In the genomic region with DNA sequence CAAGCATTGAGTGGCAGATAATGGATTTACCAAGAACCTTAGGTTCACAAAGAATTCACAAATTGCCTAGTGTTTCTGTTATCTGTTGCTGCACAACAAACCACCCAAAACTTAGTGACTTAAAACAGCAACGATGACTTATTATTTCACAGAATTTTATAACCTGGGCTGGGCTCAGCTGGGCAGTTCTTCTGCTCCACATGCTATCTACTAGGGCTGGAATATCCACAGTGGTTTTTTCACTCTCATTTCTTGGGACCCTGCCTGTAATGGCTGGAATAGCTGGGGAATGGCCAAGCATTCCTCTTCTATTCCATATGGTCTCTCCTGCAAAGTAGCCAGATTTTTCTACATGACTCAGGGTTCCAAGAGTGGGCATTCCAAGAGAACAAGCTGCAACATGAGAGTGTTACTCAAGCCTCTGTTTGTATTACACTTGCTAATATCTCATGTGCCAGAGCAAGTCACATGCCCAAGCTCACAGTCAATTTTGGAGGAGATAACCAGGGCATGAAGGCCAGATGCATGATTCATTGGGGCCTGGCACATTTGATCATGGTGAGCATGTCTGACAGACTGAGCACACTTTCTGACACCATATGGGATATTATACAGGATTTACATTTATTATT, we compare ENCODE assay signal across 1 cellular context.
TF ChIP-seq lines count a peak whose summit lies in the region.

No MANE protein-coding gene starts in this region.

TF ChIP-seq in K562, 482 proteins besides CTCF, POLR2A, EP300 and RAD21:
- TF ChIP-seq CBFA2T3 (IDR thresholded peaks at IDR 0.05) (0 out of 2 replicates have a peak, but pooled peaks have one; percentile 24), DIDO1 (tag; IDR thresholded peaks at IDR 0.05; ENCODE audit: low read depth) (no peak)
